In genomic region chr15:98904466-98905048, GRCh38 we compare ENCODE assay signal across 8 cellular contexts.
DNase-seq lines count a peak whose midpoint lies in the region; ATAC-seq and TF ChIP-seq lines count a peak whose summit lies in the region.

No MANE protein-coding gene starts in this region.

- H3K9me3 ChIP-seq in left lung = no peaks in the 10 kb centered on the region

- DNase-seq in AG08395 (ENCODE audit: low spot score) (peak; percentile 81), GM13977 (ENCODE audit: low spot score) (peak; percentile 63), NOMO-1 (lab: John Stamatoyannopoulos, UW; ENCODE audit: unreplicated experiment in 2 of 2) (peak; percentile 36 to 71), cardiac fibroblast (ENCODE audit: low read depth in 2 of 2) (peak; percentile 54 to 70), left lung (no peak), GOT3 (lab: John Stamatoyannopoulos, UW) (no peak)
- no peak for DNase-seq in stimulated activated naive CD8-positive, alpha-beta T cell treated with anti-CD3 and anti-CD28 coated beads, Interleukin-15, amount 100 ng/mL, for 72 hours

- TF ChIP-seq CTCF in GM13977 (IDR thresholded peaks at IDR 0.05; ENCODE audit: extremely low read depth, insufficient read depth, missing control alignments) (peak; percentile 44), cardiac fibroblast (IDR thresholded peaks at IDR 0.05; ENCODE audit: low read depth, low read length) (peak; percentile 64), left lung (IDR thresholded peaks at IDR 0.05) (peak; percentile 12 to 21)

- no peak overlapping the region for H3K4me3 ChIP-seq in cardiac fibroblast (replicated peaks in 1 of 2; ENCODE audit: low read depth in 2 of 2, low read length in 2 of 2)
- no peak overlapping the region for H3K4me3 ChIP-seq in left lung

- H3K27ac Mint-ChIP-seq in stimulated activated naive CD8-positive, alpha-beta T cell treated with anti-CD3 and anti-CD28 coated beads, Interleukin-15, amount 100 ng/mL, for 72 hours = peak overlapping the region in 1 of 2 donors; percentile 12

- peaks cover 16% of the 10 kb centered on the region for H3K4me1 Mint-ChIP-seq in stimulated activated naive CD8-positive, alpha-beta T cell treated with anti-CD3 and anti-CD28 coated beads, Interleukin-15, amount 100 ng/mL, for 72 hours

- no peaks in the 10 kb centered on the region for H3K27me3 ChIP-seq in left lung

- H3K9me3 Mint-ChIP-seq in stimulated activated naive CD8-positive, alpha-beta T cell treated with anti-CD3 and anti-CD28 coated beads, Interleukin-15, amount 100 ng/mL, for 72 hours = no peaks in the 10 kb centered on the region

- H3K4me3 Mint-ChIP-seq in stimulated activated naive CD8-positive, alpha-beta T cell treated with anti-CD3 and anti-CD28 coated beads, Interleukin-15, amount 100 ng/mL, for 72 hours = no peak overlapping the region

- H3K27me3 Mint-ChIP-seq in stimulated activated naive CD8-positive, alpha-beta T cell treated with anti-CD3 and anti-CD28 coated beads, Interleukin-15, amount 100 ng/mL, for 72 hours = no peaks in the 10 kb centered on the region

- intact Hi-C loops in left lung (cut with DNase I) = loop anchor here in 1 of 2 donors (10.0 kb wide), 1 partner anchor 130 kb away; no protein-coding TSS in a partner anchor

- peak overlapping the region in 1 of 2 donors; percentile 18 for H3K27ac ChIP-seq in left lung

- peaks cover 8 to 58% of the 10 kb centered on the region in 2 donors for H3K4me1 ChIP-seq in left lung

- in situ Hi-C loops in GM13977 (cut with MboI; ENCODE audit: low pct_unique_long_range_greater_than_20kb, low sequenced_read_pairs, unreplicated experiment) = no loop called here

- ATAC-seq in left lung = peak; percentile 61
- ATAC-seq in GM19463 (IDR thresholded peaks at IDR 0.05; ENCODE audit: unreplicated experiment) = no peak
- ATAC-seq in stimulated activated naive CD8-positive, alpha-beta T cell treated with anti-CD3 and anti-CD28 coated beads, Interleukin-15, amount 100 ng/mL, for 72 hours = no peak

- peaks cover 0 to 15% of the 10 kb centered on the region in 2 donors for H3K36me3 ChIP-seq in left lung

Comparison
In these comparisons a context has a peak if more than half of its experiments do, and no peak if none do; other contexts are left out.
1. DNase-seq: peak in AG08395 (single experiment), GM13977 (single experiment), NOMO-1 (2 of 2) and cardiac fibroblast (2 of 2); none in left lung (0 of 2), stimulated activated naive CD8-positive, alpha-beta T cell treated with anti-CD3 and anti-CD28 coated beads, Interleukin-15, amount 100 ng/mL, for 72 hours (0 of 2) and GOT3 (single experiment).
2. Peak in every context shown above with its lines, with median percentiles within 50 percentile points of each other: CTCF ChIP-seq.